1 cellular context compared by ENCODE assay signal in the genomic region with DNA sequence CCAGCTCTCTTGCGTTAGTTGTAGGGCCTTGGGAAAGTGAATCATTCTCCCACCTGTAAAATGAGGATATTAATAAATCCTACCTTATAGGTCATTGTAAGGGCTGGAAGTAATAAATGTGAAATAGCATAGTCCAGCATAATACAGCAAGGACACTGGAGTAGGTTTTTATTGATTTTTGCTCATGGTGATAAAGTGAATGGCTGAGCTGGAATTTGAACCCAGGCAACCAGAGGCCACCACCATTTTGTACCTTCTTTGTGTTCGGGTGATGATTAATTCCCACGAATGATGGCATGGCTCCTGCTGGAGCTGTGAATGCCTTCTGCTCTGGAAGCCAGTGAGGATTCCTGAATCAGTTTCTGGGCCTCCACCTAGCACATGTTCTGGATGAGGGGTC.
TF ChIP-seq lines count a peak whose summit lies in the region.

No MANE protein-coding gene starts in this region.

TF ChIP-seq in GM12878, 131 proteins besides CTCF, POLR2A, EP300 and RAD21:
- TF ChIP-seq STAT1 (conservative IDR thresholded peaks at IDR 0.05) (no peak), CBX3 (IDR thresholded peaks at IDR 0.05; ENCODE audit: borderline replicate concordance, low read depth) (no peak), BMI1 (IDR thresholded peaks at IDR 0.05; ENCODE audit: borderline replicate concordance) (no peak), TBL1XR1 (IDR thresholded peaks at IDR 0.05; ENCODE audit: low read depth, low read length) (no peak), NRF1 (conservative IDR thresholded peaks at IDR 0.05; ENCODE audit: low read depth, low read length) (no peak), ZBED1 (IDR thresholded peaks at IDR 0.05; ENCODE audit: borderline replicate concordance) (no peak), JUNB (IDR thresholded peaks at IDR 0.05) (no peak), CHD4 (IDR thresholded peaks at IDR 0.05) (no peak), BACH1 (IDR thresholded peaks at IDR 0.05; ENCODE audit: borderline replicate concordance) (no peak), SUZ12 (IDR thresholded peaks at IDR 0.05; ENCODE audit: unreplicated experiment) (no peak), TCF7 (IDR thresholded peaks at IDR 0.05; ENCODE audit: borderline replicate concordance) (no peak), RELA (IDR thresholded peaks at IDR 0.05; ENCODE audit: borderline replicate concordance, partially characterized antibody) (no peak), MTA3 (IDR thresholded peaks at IDR 0.05; ENCODE audit: borderline replicate concordance, low read length) (no peak), KAT2A (conservative IDR thresholded peaks at IDR 0.05; ENCODE audit: control insufficient read depth, low read depth, low read length) (no peak), HDGF (IDR thresholded peaks at IDR 0.05) (no peak), YY1 (IDR thresholded peaks at IDR 0.05; ENCODE audit: low read depth, low read length) (no peak), ZSCAN29 (IDR thresholded peaks at IDR 0.05) (no peak)
- TF ChIP-seq, protein P1, sequence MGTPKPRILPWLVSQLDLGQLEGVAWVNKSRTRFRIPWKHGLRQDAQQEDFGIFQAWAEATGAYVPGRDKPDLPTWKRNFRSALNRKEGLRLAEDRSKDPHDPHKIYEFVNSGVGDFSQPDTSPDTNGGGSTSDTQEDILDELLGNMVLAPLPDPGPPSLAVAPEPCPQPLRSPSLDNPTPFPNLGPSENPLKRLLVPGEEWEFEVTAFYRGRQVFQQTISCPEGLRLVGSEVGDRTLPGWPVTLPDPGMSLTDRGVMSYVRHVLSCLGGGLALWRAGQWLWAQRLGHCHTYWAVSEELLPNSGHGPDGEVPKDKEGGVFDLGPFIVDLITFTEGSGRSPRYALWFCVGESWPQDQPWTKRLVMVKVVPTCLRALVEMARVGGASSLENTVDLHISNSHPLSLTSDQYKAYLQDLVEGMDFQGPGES (IDR thresholded peaks at IDR 0.05) = no peak
- TF ChIP-seq, protein P2, sequence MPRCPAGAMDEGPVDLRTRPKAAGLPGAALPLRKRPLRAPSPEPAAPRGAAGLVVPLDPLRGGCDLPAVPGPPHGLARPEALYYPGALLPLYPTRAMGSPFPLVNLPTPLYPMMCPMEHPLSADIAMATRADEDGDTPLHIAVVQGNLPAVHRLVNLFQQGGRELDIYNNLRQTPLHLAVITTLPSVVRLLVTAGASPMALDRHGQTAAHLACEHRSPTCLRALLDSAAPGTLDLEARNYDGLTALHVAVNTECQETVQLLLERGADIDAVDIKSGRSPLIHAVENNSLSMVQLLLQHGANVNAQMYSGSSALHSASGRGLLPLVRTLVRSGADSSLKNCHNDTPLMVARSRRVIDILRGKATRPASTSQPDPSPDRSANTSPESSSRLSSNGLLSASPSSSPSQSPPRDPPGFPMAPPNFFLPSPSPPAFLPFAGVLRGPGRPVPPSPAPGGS (IDR thresholded peaks at IDR 0.05; ENCODE audit: borderline replicate concordance, insufficient read depth, low read depth, low read length, poor library complexity, severe bottlenecking) = no peak
- TF ChIP-seq, protein P3, sequence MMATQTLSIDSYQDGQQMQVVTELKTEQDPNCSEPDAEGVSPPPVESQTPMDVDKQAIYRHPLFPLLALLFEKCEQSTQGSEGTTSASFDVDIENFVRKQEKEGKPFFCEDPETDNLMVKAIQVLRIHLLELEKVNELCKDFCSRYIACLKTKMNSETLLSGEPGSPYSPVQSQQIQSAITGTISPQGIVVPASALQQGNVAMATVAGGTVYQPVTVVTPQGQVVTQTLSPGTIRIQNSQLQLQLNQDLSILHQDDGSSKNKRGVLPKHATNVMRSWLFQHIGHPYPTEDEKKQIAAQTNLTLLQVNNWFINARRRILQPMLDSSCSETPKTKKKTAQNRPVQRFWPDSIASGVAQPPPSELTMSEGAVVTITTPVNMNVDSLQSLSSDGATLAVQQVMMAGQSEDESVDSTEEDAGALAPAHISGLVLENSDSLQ (IDR thresholded peaks at IDR 0.05) = no peak
